1 cellular context compared by ENCODE assay signal in the genomic region with DNA sequence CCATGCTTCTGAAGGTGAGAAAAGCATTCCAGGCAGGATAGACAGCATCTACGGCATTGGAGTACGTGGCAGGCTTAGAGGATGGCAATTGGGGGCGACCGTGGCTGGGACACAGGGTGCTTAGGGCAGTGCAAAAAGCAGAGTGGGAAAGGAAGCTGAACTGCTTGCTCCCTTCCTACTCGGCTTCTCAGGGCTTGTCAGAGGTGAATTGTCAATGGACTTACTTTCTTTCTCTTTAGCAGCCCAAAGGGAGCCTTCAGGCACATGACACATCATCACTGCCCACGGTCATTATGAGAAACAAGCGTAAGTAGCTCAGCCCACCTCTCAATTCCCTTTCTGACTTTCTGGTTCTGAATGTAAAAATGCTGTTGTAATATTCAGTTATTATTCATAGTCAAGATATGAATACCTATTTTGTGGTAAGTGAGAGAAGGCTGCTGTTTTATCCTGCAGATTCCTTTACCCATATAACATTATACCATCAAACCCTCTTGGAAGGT.
TF ChIP-seq lines count a peak whose summit lies in the region.

No MANE protein-coding gene starts in this region.

TF ChIP-seq in GM23338, 12 proteins besides CTCF, POLR2A, EP300 and RAD21 (continued from another document):
- TF ChIP-seq, protein P1, sequence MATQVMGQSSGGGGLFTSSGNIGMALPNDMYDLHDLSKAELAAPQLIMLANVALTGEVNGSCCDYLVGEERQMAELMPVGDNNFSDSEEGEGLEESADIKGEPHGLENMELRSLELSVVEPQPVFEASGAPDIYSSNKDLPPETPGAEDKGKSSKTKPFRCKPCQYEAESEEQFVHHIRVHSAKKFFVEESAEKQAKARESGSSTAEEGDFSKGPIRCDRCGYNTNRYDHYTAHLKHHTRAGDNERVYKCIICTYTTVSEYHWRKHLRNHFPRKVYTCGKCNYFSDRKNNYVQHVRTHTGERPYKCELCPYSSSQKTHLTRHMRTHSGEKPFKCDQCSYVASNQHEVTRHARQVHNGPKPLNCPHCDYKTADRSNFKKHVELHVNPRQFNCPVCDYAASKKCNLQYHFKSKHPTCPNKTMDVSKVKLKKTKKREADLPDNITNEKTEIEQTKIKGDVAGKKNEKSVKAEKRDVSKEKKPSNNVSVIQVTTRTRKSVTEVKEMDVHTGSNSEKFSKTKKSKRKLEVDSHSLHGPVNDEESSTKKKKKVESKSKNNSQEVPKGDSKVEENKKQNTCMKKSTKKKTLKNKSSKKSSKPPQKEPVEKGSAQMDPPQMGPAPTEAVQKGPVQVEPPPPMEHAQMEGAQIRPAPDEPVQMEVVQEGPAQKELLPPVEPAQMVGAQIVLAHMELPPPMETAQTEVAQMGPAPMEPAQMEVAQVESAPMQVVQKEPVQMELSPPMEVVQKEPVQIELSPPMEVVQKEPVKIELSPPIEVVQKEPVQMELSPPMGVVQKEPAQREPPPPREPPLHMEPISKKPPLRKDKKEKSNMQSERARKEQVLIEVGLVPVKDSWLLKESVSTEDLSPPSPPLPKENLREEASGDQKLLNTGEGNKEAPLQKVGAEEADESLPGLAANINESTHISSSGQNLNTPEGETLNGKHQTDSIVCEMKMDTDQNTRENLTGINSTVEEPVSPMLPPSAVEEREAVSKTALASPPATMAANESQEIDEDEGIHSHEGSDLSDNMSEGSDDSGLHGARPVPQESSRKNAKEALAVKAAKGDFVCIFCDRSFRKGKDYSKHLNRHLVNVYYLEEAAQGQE (IDR thresholded peaks at IDR 0.05; ENCODE audit: unreplicated experiment): no peak
- TF ChIP-seq NANOG (IDR thresholded peaks at IDR 0.05; ENCODE audit: borderline replicate concordance) (no peak), CREB1 (CRISPR knock-in tag; IDR thresholded peaks at IDR 0.05; ENCODE audit: low read depth) (no peak), POLR2AphosphoS5 (IDR thresholded peaks at IDR 0.05; ENCODE audit: low read depth) (no peak), ZNF331 (CRISPR knock-in tag; IDR thresholded peaks at IDR 0.05; ENCODE audit: low read depth) (no peak), ZNF114 (CRISPR knock-in tag; IDR thresholded peaks at IDR 0.05) (no peak), EZH2phosphoT487 (IDR thresholded peaks at IDR 0.05; ENCODE audit: unreplicated experiment) (no peak)
- TF ChIP-seq, protein P2, sequence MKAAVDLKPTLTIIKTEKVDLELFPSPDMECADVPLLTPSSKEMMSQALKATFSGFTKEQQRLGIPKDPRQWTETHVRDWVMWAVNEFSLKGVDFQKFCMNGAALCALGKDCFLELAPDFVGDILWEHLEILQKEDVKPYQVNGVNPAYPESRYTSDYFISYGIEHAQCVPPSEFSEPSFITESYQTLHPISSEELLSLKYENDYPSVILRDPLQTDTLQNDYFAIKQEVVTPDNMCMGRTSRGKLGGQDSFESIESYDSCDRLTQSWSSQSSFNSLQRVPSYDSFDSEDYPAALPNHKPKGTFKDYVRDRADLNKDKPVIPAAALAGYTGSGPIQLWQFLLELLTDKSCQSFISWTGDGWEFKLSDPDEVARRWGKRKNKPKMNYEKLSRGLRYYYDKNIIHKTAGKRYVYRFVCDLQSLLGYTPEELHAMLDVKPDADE (IDR thresholded peaks at IDR 0.05): no peak
